In the genomic region with DNA sequence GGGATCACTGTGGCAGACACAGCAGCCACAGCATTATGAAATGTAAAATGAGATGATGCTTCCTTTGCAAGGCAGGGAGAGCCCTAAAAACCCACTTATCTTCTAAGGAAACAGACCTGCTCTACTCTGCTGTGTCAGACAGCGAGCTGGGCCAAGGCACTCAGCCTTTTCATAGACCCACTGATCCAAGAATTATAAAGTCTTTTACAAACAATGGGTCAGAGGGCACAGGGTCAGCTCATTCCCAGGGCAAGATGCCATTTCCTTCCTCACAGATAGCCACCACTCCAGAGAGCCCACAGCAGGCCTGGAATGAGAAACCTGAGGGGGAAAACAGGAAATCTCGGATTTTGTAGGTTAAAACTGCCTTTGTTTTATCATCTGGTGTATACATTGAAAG, we compare ENCODE assay signal across 28 cellular contexts. TPM values are rescaled to one million over a fixed set of nuclear protein-coding genes. Genes with fewer than 3 reads are reported as not detected.
DNase-seq lines count a peak whose midpoint lies in the region; ATAC-seq and TF ChIP-seq lines count a peak whose summit lies in the region.
"Had no signal": no experiment of that assay in that cellular context is flagged by ENCODE, and none has a peak within 500 bp of the region (broad histone marks: within the 10 kb centered on the region; RNA-seq: fewer than 3 reads in every experiment).

No MANE protein-coding gene starts in this region.

- DNase-seq in LNCaP clone FGC (ENCODE audit: low read depth) (peak; percentile 41), coronary artery (ENCODE audit: low spot score) (no peak), mucosa of descending colon (no peak), thyroid gland (peak; percentile 65 to 77), mesothelial cell of epicardium (ENCODE audit: low spot score in 2 of 2, unreplicated experiment in 2 of 2) (no peak), RPMI8226 (no peak)
- no peak for DNase-seq in naive thymus-derived CD4-positive, alpha-beta T cell
- DNase-seq: activated B cell treated with CpG ODN at 0.5 μM for 24 hours; activated CD8-positive, alpha-beta T cell treated with anti-CD3 and anti-CD28 coated beads, Interleukin-2, amount 10 ng/mL, durations not matched to agents 7 days and 5 days; activated naive CD4-positive, alpha-beta T cell treated with anti-CD3 and anti-CD28 coated beads, Interleukin-2, amount 10 ng/mL, durations not matched to agents 7 days and 5 days; activated T-cell treated with anti-CD3 and anti-CD28 coated beads, Interleukin-2, amount 50 U/mL, for 4 hours; colonic mucosa; DND-41; foreskin fibroblast; kidney glomerular epithelial cell; MM.1S; NCI-H146; NCI-H2227 treated with DMSO at 0.1 percent for 48 hours; NCI-H82; pancreas; PC-3; stimulated activated CD4-positive, alpha-beta T cell treated with anti-CD3 and anti-CD28 coated beads, Interleukin-2, amount 100 ng/mL, for 48 hours; stimulated activated naive CD8-positive, alpha-beta T cell treated with anti-CD3 and anti-CD28 coated beads, Interleukin-15, amount 100 ng/mL, for 72 hours had no signal

- TF ChIP-seq CTCF in LNCaP clone FGC (IDR thresholded peaks at IDR 0.05; ENCODE audit: control insufficient read depth, extremely low read depth, insufficient read depth) = no peak
- TF ChIP-seq CTCF in coronary artery (IDR thresholded peaks at IDR 0.05) = no peak
- TF ChIP-seq CTCF in mucosa of descending colon (IDR thresholded peaks at IDR 0.05) = no peak
- TF ChIP-seq CTCF in thyroid gland (IDR thresholded peaks at IDR 0.05) = no peak
- no peak for TF ChIP-seq CTCF in mesothelial cell of epicardium (IDR thresholded peaks at IDR 0.05; ENCODE audit: unreplicated experiment)

- ATAC-seq in mucosa of descending colon = peak; percentile 37
- ATAC-seq in naive thymus-derived CD4-positive, alpha-beta T cell = no peak
- ATAC-seq: activated CD8-positive, alpha-beta T cell treated with anti-CD3 and anti-CD28 coated beads, Interleukin-2, amount 10 ng/mL, durations not matched to agents 7 days and 5 days; activated T-cell treated with anti-CD3 and anti-CD28 coated beads, Interleukin-2, amount 50 U/mL, for 4 hours; pancreas; PC-3; stimulated activated naive CD8-positive, alpha-beta T cell treated with anti-CD3 and anti-CD28 coated beads, Interleukin-15, amount 100 ng/mL, for 72 hours had no signal

- H3K27ac Mint-ChIP-seq in mesothelial cell of epicardium = no peak overlapping the region
- no peak overlapping the region for H3K27ac Mint-ChIP-seq in naive thymus-derived CD4-positive, alpha-beta T cell
- H3K27ac Mint-ChIP-seq: activated B cell treated with CpG ODN at 0.5 μM for 24 hours; activated CD8-positive, alpha-beta T cell treated with anti-CD3 and anti-CD28 coated beads, Interleukin-2, amount 10 ng/mL, durations not matched to agents 7 days and 5 days; activated naive CD4-positive, alpha-beta T cell treated with anti-CD3 and anti-CD28 coated beads, Interleukin-2, amount 10 ng/mL, durations not matched to agents 7 days and 5 days; stimulated activated naive CD8-positive, alpha-beta T cell treated with anti-CD3 and anti-CD28 coated beads, Interleukin-15, amount 100 ng/mL, for 72 hours had no signal

- no peaks in the 10 kb centered on the region for H3K9me3 Mint-ChIP-seq in mesothelial cell of epicardium
- H3K9me3 Mint-ChIP-seq in naive thymus-derived CD4-positive, alpha-beta T cell = no peaks in the 10 kb centered on the region
- H3K9me3 Mint-ChIP-seq: activated B cell treated with CpG ODN at 0.5 μM for 24 hours; activated naive CD4-positive, alpha-beta T cell treated with anti-CD3 and anti-CD28 coated beads, Interleukin-2, amount 10 ng/mL, durations not matched to agents 7 days and 5 days; activated T-cell treated with anti-CD3 and anti-CD28 coated beads, Interleukin-2, amount 50 U/mL, for 4 hours; stimulated activated naive CD8-positive, alpha-beta T cell treated with anti-CD3 and anti-CD28 coated beads, Interleukin-15, amount 100 ng/mL, for 72 hours had no signal

- H3K4me3 Mint-ChIP-seq in mesothelial cell of epicardium = no peak overlapping the region
- H3K4me3 Mint-ChIP-seq in naive thymus-derived CD4-positive, alpha-beta T cell = no peak overlapping the region
- H3K4me3 Mint-ChIP-seq: activated B cell treated with CpG ODN at 0.5 μM for 24 hours; activated CD8-positive, alpha-beta T cell treated with anti-CD3 and anti-CD28 coated beads, Interleukin-2, amount 10 ng/mL, durations not matched to agents 7 days and 5 days; activated naive CD4-positive, alpha-beta T cell treated with anti-CD3 and anti-CD28 coated beads, Interleukin-2, amount 10 ng/mL, durations not matched to agents 7 days and 5 days; activated T-cell treated with anti-CD3 and anti-CD28 coated beads, Interleukin-2, amount 50 U/mL, for 4 hours; IgD-negative memory B cell; stimulated activated naive CD8-positive, alpha-beta T cell treated with anti-CD3 and anti-CD28 coated beads, Interleukin-15, amount 100 ng/mL, for 72 hours had no signal

- intact Hi-C loops in mucosa of descending colon (cut with DNase I, micrococcal nuclease) (no loop called here), thyroid gland (cut with DNase I) (no loop called here)
- intact Hi-C loops in naive thymus-derived CD4-positive, alpha-beta T cell (cut with micrococcal nuclease) = no loop called here

- peaks cover 17% of the 10 kb centered on the region for H3K4me1 Mint-ChIP-seq in mesothelial cell of epicardium
- H3K4me1 Mint-ChIP-seq in naive thymus-derived CD4-positive, alpha-beta T cell = no peaks in the 10 kb centered on the region
- H3K4me1 Mint-ChIP-seq: activated B cell treated with CpG ODN at 0.5 μM for 24 hours; activated naive CD4-positive, alpha-beta T cell treated with anti-CD3 and anti-CD28 coated beads, Interleukin-2, amount 10 ng/mL, durations not matched to agents 7 days and 5 days; stimulated activated naive CD8-positive, alpha-beta T cell treated with anti-CD3 and anti-CD28 coated beads, Interleukin-15, amount 100 ng/mL, for 72 hours had no signal

- H3K36me3 Mint-ChIP-seq in mesothelial cell of epicardium = no peaks in the 10 kb centered on the region
- H3K36me3 Mint-ChIP-seq in naive thymus-derived CD4-positive, alpha-beta T cell = no peaks in the 10 kb centered on the region
- H3K36me3 Mint-ChIP-seq: activated naive CD4-positive, alpha-beta T cell treated with anti-CD3 and anti-CD28 coated beads, Interleukin-2, amount 10 ng/mL, durations not matched to agents 7 days and 5 days had no signal

- WGBS in thyroid gland, 2 donors = 48 to 52% methylated on average over 2 of the region's 2 CpGs

- H3K4me1 ChIP-seq in mucosa of descending colon (ENCODE audit: low read depth) (no peaks in the 10 kb centered on the region), thyroid gland (peaks cover 24 to 37% of the 10 kb centered on the region in 2 donors)
- no peaks in the 10 kb centered on the region for H3K4me1 ChIP-seq in naive thymus-derived CD4-positive, alpha-beta T cell (ENCODE audit: control insufficient read depth in 2 of 2, insufficient read depth in 2 of 2, low read length in 2 of 2)
- H3K4me1 ChIP-seq: colonic mucosa, pancreas had no signal

- CTCF ChIA-PET in naive thymus-derived CD4-positive, alpha-beta T cell (lab: Charles Lee) = no interaction called here

- peak overlapping the region; percentile 44 to 85 for H3K27ac ChIP-seq in coronary artery
- peak overlapping the region; percentile 18 to 37 (median 29) for H3K27ac ChIP-seq in thyroid gland
- H3K27ac ChIP-seq in naive thymus-derived CD4-positive, alpha-beta T cell (ENCODE audit: low read depth, low read length) = no peak overlapping the region
- H3K27ac ChIP-seq: colonic mucosa, HL-60, pancreas, SJSA1, skin epidermis had no signal

- H3K27me3 ChIP-seq in thyroid gland = no peaks in the 10 kb centered on the region
- no peaks in the 10 kb centered on the region for H3K27me3 ChIP-seq in naive thymus-derived CD4-positive, alpha-beta T cell (ENCODE audit: control insufficient read depth in 2 of 2, insufficient read depth in 2 of 2, low read length in 2 of 2)
- H3K27me3 ChIP-seq: colonic mucosa, pancreas, SJSA1 had no signal

- POLR2A ChIA-PET in naive thymus-derived CD4-positive, alpha-beta T cell (lab: Charles Lee) = no interaction called here

- H3K4me3 ChIP-seq in LNCaP clone FGC (ENCODE audit: low read depth, low read length) (no peak overlapping the region), coronary artery (no peak overlapping the region), mucosa of descending colon (no peak overlapping the region), thyroid gland (replicated peaks in 1 of 3) (no peak overlapping the region)
- H3K4me3 ChIP-seq in naive thymus-derived CD4-positive, alpha-beta T cell (ENCODE audit: low read length) = no peak overlapping the region
- H3K4me3 ChIP-seq: colonic mucosa, pancreas, SJSA1, skin epidermis had no signal

- H3K9me3 ChIP-seq in mucosa of descending colon (no peaks in the 10 kb centered on the region), thyroid gland (no peaks in the 10 kb centered on the region)
- no peaks in the 10 kb centered on the region for H3K9me3 ChIP-seq in naive thymus-derived CD4-positive, alpha-beta T cell (ENCODE audit: control insufficient read depth in 2 of 3, low read length in 3 of 3)
- H3K9me3 ChIP-seq: colonic mucosa, pancreas, SJSA1 had no signal

- no peaks in the 10 kb centered on the region for H3K27me3 Mint-ChIP-seq in mesothelial cell of epicardium (ENCODE audit: low read depth)
- peaks cover 0 to 10% (median 6%) of the 10 kb centered on the region in 5 donors for H3K27me3 Mint-ChIP-seq in naive thymus-derived CD4-positive, alpha-beta T cell
- H3K27me3 Mint-ChIP-seq: stimulated activated naive CD8-positive, alpha-beta T cell treated with anti-CD3 and anti-CD28 coated beads, Interleukin-15, amount 100 ng/mL, for 72 hours had no signal

- H3K36me3 ChIP-seq in mucosa of descending colon (ENCODE audit: low read depth) = no peaks in the 10 kb centered on the region
- H3K36me3 ChIP-seq in thyroid gland = no peaks in the 10 kb centered on the region
- no peaks in the 10 kb centered on the region for H3K36me3 ChIP-seq in naive thymus-derived CD4-positive, alpha-beta T cell (ENCODE audit: control insufficient read depth in 2 of 3, insufficient read depth in 3 of 3, low read length in 3 of 3)
- H3K36me3 ChIP-seq: colonic mucosa, pancreas, SJSA1 had no signal

- no peak for TF ChIP-seq POLR2A in thyroid gland (IDR thresholded peaks at IDR 0.05)

RNA-seq across cellular contexts. Expression of a gene that starts 42.9 kb away (rescaled TPM):
- total RNA-seq in mucosa of descending colon = 10 to 100 TPM in 1 of 3 donors, 1 to 10 TPM in 1, under 1 TPM in 1; 0.49 to 30.4 (median 2.1) TPM
- 1 to 10 TPM; 1.1 to 3.9 (median 1.5) TPM for total RNA-seq in thyroid gland
- total RNA-seq in mesothelial cell of epicardium = 0.09 to 0.24 TPM (median 0.13 TPM) in 3 replicates
- total RNA-seq in naive thymus-derived CD4-positive, alpha-beta T cell = not detected
- polyA plus RNA-seq in naive thymus-derived CD4-positive, alpha-beta T cell = not detected
- total RNA-seq: activated B cell treated with CpG ODN at 0.5 μM for 24 hours; activated CD8-positive, alpha-beta T cell treated with anti-CD3 and anti-CD28 coated beads, Interleukin-2, amount 10 ng/mL, durations not matched to agents 7 days and 5 days; activated T-cell treated with anti-CD3 and anti-CD28 coated beads, Interleukin-2, amount 50 U/mL, for 4 hours; PC-3; SJSA1; T-helper 2 cell treated with Interferon-gamma antibody and Interleukin-4, amounts not matched to agents 100 ng/mL and 5 ng/mL, for 36 hours had no signal
- polyA plus RNA-seq: IgD-negative memory B cell had no signal

Comparison
In these comparisons a context has a peak if more than half of its experiments do, and no peak if none do; other contexts are left out.
1. DNase-seq: peak in LNCaP clone FGC (single experiment) and thyroid gland (2 of 2); none in coronary artery (single experiment), mucosa of descending colon (0 of 3), mesothelial cell of epicardium (0 of 2), naive thymus-derived CD4-positive, alpha-beta T cell (0 of 9) and RPMI8226 (single experiment).